Comparison of ENCODE assay signal across 13 cellular contexts in the genomic region with DNA sequence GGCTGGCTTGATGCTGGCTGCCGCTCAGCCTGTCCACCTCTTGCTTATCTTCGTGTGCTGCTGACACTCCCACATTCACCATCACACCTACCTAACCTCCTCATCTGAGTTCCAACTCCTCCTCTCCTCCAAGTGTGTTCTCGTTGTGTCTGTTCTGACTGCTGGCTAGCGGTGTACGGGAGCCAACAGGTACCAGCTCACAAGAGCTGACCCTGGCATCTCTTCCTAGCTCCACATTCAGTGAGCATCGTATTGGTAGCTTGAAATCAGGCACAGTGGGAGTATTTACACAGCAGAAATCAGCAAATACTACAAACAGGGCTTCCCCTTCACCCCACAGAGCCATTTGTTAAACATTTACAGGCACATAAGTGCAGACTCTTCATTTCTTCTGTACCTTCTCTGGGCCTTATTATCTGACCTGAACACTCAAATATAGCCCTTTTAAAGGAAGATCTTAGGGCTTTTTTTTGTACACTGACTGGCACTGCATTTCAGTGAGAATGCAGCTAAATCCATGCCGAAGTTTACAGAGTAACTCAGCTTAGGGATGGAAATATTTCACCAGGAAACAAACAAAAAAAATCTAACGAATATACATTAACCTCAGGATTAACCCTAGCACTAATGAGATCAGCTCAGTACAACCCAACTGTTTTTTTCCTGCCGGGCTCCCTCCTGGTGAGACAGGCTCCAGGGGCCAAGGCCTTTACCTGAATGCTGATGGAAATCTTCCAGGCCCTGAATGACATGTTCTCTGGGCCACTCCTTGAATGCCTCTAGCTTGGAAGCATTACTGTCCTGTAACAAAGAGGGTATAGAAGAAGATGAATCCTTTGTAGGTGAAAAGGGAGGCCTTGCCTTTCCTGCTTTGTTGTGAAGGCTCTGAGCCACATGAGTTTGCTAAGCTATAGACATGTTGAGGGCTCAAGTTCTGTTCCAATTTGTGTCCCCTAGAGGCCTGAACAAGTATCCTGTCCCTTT.
DNase-seq lines count a peak whose midpoint lies in the region; ATAC-seq and TF ChIP-seq lines count a peak whose summit lies in the region.
"Had no signal": no experiment of that assay in that cellular context is flagged by ENCODE, and none has a peak within 500 bp of the region (broad histone marks: within the 10 kb centered on the region; RNA-seq: fewer than 3 reads in every experiment).

No MANE protein-coding gene starts in this region.

- H3K27ac Mint-ChIP-seq in nephron, result peak overlapping the region; percentile 84 to 94 (median 93)
- H3K27ac Mint-ChIP-seq: CD4-positive, alpha-beta T cell; memory B cell had no signal

- no peak for TF ChIP-seq CTCF in nephron (IDR thresholded peaks at IDR 0.05; ENCODE audit: unreplicated experiment in 3 of 3)

- no peaks in the 10 kb centered on the region for H3K36me3 ChIP-seq in duodenal mucosa (ENCODE audit: control insufficient read depth in 1 of 2, insufficient read depth in 2 of 2, low read length in 2 of 2)

- DNase-seq in DMS53 (lab: John Stamatoyannopoulos, UW) (peak; percentile 94), NCI-H2029 (lab: John Stamatoyannopoulos, UW) (peak; percentile 29), foreskin melanocyte (no peak), GM19240 (ENCODE audit: insufficient read length, low spot score) (no peak)
- DNase-seq: activated effector memory CD4-positive, alpha-beta T cell treated with anti-CD3 and anti-CD28 coated beads, Interleukin-2, amount 50 U/mL, for 16 hours; CD4-positive, alpha-beta T cell; NCI-H1105 treated with DMSO at 0.1 percent for 48 hours had no signal

- no peaks in the 10 kb centered on the region for H3K36me3 Mint-ChIP-seq in nephron (ENCODE audit: low read depth)
- H3K36me3 Mint-ChIP-seq: memory B cell had no signal

- H3K27me3 ChIP-seq in duodenal mucosa (ENCODE audit: control insufficient read depth in 1 of 2, insufficient read depth in 2 of 2, low read length in 2 of 2), result no peaks in the 10 kb centered on the region
- H3K27me3 ChIP-seq: foreskin keratinocyte had no signal

- H3K9ac ChIP-seq in duodenal mucosa (ENCODE audit: low read depth in 1 of 2, low read length in 2 of 2), result peak overlapping the region in 1 of 2 donors; percentile 34

- H3K27me3 Mint-ChIP-seq in nephron (ENCODE audit: low read depth), result peaks cover 4% of the 10 kb centered on the region
- H3K27me3 Mint-ChIP-seq: CD4-positive, alpha-beta T cell; memory B cell had no signal

- H3K4me1 Mint-ChIP-seq in nephron, result peaks cover 40% of the 10 kb centered on the region

- H3K9me3 ChIP-seq in duodenal mucosa (ENCODE audit: control insufficient read depth in 1 of 2, low read length in 2 of 2), result no peaks in the 10 kb centered on the region

- peak overlapping the region; percentile 17 to 19 for H3K4me3 ChIP-seq in duodenal mucosa (ENCODE audit: low read depth in 1 of 2, low read length in 2 of 2)

- H3K27ac ChIP-seq in duodenal mucosa (ENCODE audit: low read depth, low read length), result peak overlapping the region; percentile 42
- H3K27ac ChIP-seq: foreskin keratinocyte had no signal

- peak overlapping the region in 1 of 3 experiments; percentile 3 for H3K4me3 Mint-ChIP-seq in nephron
- H3K4me3 Mint-ChIP-seq: CD4-positive, alpha-beta T cell; memory B cell had no signal

- ATAC-seq in GM21717 (IDR thresholded peaks at IDR 0.05; ENCODE audit: unreplicated experiment), result no peak
- no peak for ATAC-seq in HG02623 (IDR thresholded peaks at IDR 0.05; ENCODE audit: unreplicated experiment)
- ATAC-seq: foreskin keratinocyte had no signal

- no peaks in the 10 kb centered on the region for H3K9me3 Mint-ChIP-seq in nephron
- H3K9me3 Mint-ChIP-seq: CD4-positive, alpha-beta T cell; memory B cell had no signal

- peaks cover 47 to 51% of the 10 kb centered on the region in 2 donors for H3K4me1 ChIP-seq in duodenal mucosa (ENCODE audit: control insufficient read depth in 1 of 2, insufficient read depth in 2 of 2, low read length in 2 of 2)
- H3K4me1 ChIP-seq: foreskin keratinocyte had no signal

Comparison
In these comparisons a context has a peak if more than half of its experiments do, and no peak if none do; other contexts are left out.
1. DNase-seq: peak in DMS53 (single experiment) and NCI-H2029 (single experiment); none in foreskin melanocyte (single experiment) and GM19240 (single experiment).